ENCODE assay signal across 14 cellular contexts in the genomic region with DNA sequence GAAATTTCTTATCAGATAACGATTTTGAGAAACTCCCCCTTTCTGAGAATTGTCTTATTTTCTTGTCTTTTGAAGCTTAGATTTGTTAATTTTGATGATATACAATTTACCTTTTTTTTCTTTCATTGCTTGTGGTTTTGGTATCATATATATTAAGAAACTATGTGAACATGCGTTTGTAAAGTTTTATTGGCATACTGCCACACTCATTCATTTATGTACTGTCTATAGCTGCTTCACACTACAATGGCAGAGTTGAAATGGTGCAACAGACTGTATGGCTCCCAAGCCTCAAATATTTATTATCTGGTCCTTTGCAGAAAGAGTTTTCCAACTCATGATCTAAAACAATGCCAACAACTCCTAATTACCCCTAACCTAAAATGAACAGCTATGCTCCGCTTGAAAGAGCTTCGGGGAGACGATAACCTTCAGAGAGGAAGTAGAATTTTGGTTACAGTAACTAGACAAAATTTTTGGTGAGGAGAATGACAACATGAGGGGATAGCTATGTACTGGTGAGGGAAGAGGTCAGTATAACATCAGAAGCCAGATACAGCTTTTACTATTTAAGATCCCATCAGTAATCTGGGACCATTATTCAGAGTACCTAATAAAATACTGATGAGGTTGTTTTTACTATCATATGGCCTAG. TPM values are rescaled to one million over a fixed set of nuclear protein-coding genes. Genes with fewer than 3 reads are reported as not detected.
A peak's percentile ranks its signal among the peaks of the same experiment; 100 is the strongest.
DNase-seq lines count a peak whose midpoint lies in the region; FAIRE-seq and TF ChIP-seq lines count a peak whose summit lies in the region.
"Had no signal": no experiment of that assay in that cellular context is flagged by ENCODE, and none has a peak within 500 bp of the region (broad histone marks: within the 10 kb centered on the region; RNA-seq: fewer than 3 reads in every experiment).

No MANE protein-coding gene starts in this region.

- H3K27ac ChIP-seq in CD8-positive, alpha-beta memory T cell (ENCODE audit: low read depth, low read length) = no peak overlapping the region
- H3K27ac ChIP-seq in Karpas-422 (ENCODE audit: low read length) = peak overlapping the region; percentile 28

- CTCF ChIA-PET in CD8-positive, alpha-beta memory T cell (lab: Charles Lee) = interaction anchor here (1.0 kb wide), 2 partner anchors 11 to 18 kb away, joined by 3 to 4 read pairs; no protein-coding TSS in a partner anchor

- H3K4me2 ChIP-seq in Karpas-422 (ENCODE audit: low read depth, low read length, poor library complexity, severe bottlenecking) = peak overlapping the region; percentile 28

- H3K27me3 ChIP-seq in CD8-positive, alpha-beta memory T cell (ENCODE audit: insufficient read depth, low read length, poor library complexity, severe bottlenecking) = no peaks in the 10 kb centered on the region
- no peaks in the 10 kb centered on the region for H3K27me3 ChIP-seq in Karpas-422 (ENCODE audit: low read length)
- H3K27me3 ChIP-seq: tibial artery had no signal

- no peaks in the 10 kb centered on the region for H3K9me3 Mint-ChIP-seq in CD8-positive, alpha-beta memory T cell
- no peaks in the 10 kb centered on the region for H3K9me3 Mint-ChIP-seq in activated naive CD8-positive, alpha-beta T cell treated with anti-CD3 and anti-CD28 coated beads for 36 hours
- no peaks in the 10 kb centered on the region for H3K9me3 Mint-ChIP-seq in nephron progenitor cell

- H3K4me3 ChIP-seq in CD8-positive, alpha-beta memory T cell (ENCODE audit: low read length) = no peak overlapping the region
- H3K4me3 ChIP-seq in Karpas-422 (ENCODE audit: low read length) = no peak overlapping the region
- H3K4me3 ChIP-seq: tibial artery had no signal

- DNase-seq in CD8-positive, alpha-beta memory T cell = no peak
- DNase-seq in Karpas-422 (no peak), nephron progenitor cell (no peak), SW 1271 (lab: John Stamatoyannopoulos, UW) (no peak), G401 (ENCODE audit: low spot score) (no peak), ecto neural progenitor cell (ENCODE audit: low spot score) (no peak), HTR-8/SVneo (ENCODE audit: insufficient read length, low spot score) (no peak)
- DNase-seq in activated naive CD8-positive, alpha-beta T cell treated with anti-CD3 and anti-CD28 coated beads for 36 hours = no peak
- DNase-seq: Caco-2; effector memory CD4-positive, alpha-beta T cell; NCI-H2107; small intestine; tibial artery had no signal

- H3K27me3 Mint-ChIP-seq in CD8-positive, alpha-beta memory T cell = no peaks in the 10 kb centered on the region
- no peaks in the 10 kb centered on the region for H3K27me3 Mint-ChIP-seq in activated naive CD8-positive, alpha-beta T cell treated with anti-CD3 and anti-CD28 coated beads for 36 hours
- H3K27me3 Mint-ChIP-seq in nephron progenitor cell (ENCODE audit: low read depth, poor library complexity) = no peaks in the 10 kb centered on the region

- H3K4me3 Mint-ChIP-seq in CD8-positive, alpha-beta memory T cell = peak overlapping the region in 6 of 7 donors; percentile 2 to 64 (median 22)
- H3K4me3 Mint-ChIP-seq in activated naive CD8-positive, alpha-beta T cell treated with anti-CD3 and anti-CD28 coated beads for 36 hours = peak overlapping the region; percentile 0
- no peak overlapping the region for H3K4me3 Mint-ChIP-seq in nephron progenitor cell

- no peak for FAIRE-seq in HTR-8/SVneo (lab: Jason Lieb, UNC)
- FAIRE-seq: frontal cortex, small intestine had no signal

- H2AFZ ChIP-seq in Karpas-422 (ENCODE audit: low read length) = no peak overlapping the region

- H3K79me2 ChIP-seq in Karpas-422 (ENCODE audit: low read length) = peaks cover 98% of the 10 kb centered on the region

- no peaks in the 10 kb centered on the region for H3K9me2 ChIP-seq in Karpas-422 (replicated peaks; ENCODE audit: insufficient read depth, low read length)

- H3K4me1 ChIP-seq in CD8-positive, alpha-beta memory T cell (ENCODE audit: insufficient read depth, low read length) = peaks cover 77% of the 10 kb centered on the region
- peaks cover 91% of the 10 kb centered on the region for H3K4me1 ChIP-seq in Karpas-422 (ENCODE audit: low read length)
- H3K4me1 ChIP-seq: Caco-2 had no signal

- peaks cover 0 to 13% (median 11%) of the 10 kb centered on the region in 3 donors for H3K36me3 Mint-ChIP-seq in CD8-positive, alpha-beta memory T cell
- peaks cover 31% of the 10 kb centered on the region for H3K36me3 Mint-ChIP-seq in activated naive CD8-positive, alpha-beta T cell treated with anti-CD3 and anti-CD28 coated beads for 36 hours
- H3K36me3 Mint-ChIP-seq in nephron progenitor cell (ENCODE audit: low read depth) = peaks cover 22% of the 10 kb centered on the region

- no peaks in the 10 kb centered on the region for H3K36me3 ChIP-seq in CD8-positive, alpha-beta memory T cell (ENCODE audit: insufficient read depth, low read length)
- H3K36me3 ChIP-seq in Karpas-422 (ENCODE audit: insufficient read depth, low read length) = peaks cover 4% of the 10 kb centered on the region; the same call in 1 of the 2 replicates
- H3K36me3 ChIP-seq: tibial artery had no signal

- POLR2A ChIA-PET in CD8-positive, alpha-beta memory T cell (lab: Charles Lee) = interaction anchor here (0.7 to 1.3 kb wide), 2 partner anchors 14 to 15 kb away, joined by 3 to 4 read pairs; no protein-coding TSS in a partner anchor

- in situ Hi-C loops in G401 (cut with HindIII; ENCODE audit: low sequenced_read_pairs) = no loop called here

- H3K27ac Mint-ChIP-seq in CD8-positive, alpha-beta memory T cell = peak overlapping the region in 6 of 8 donors; percentile 1 to 46 (median 39)
- no peak overlapping the region for H3K27ac Mint-ChIP-seq in activated naive CD8-positive, alpha-beta T cell treated with anti-CD3 and anti-CD28 coated beads for 36 hours
- H3K27ac Mint-ChIP-seq in nephron progenitor cell = peak overlapping the region; percentile 9

- no peak overlapping the region for H3K9ac ChIP-seq in Karpas-422 (ENCODE audit: low read length)

- H3K9me3 ChIP-seq in CD8-positive, alpha-beta memory T cell (ENCODE audit: low read length) = no peaks in the 10 kb centered on the region
- H3K9me3 ChIP-seq in Karpas-422 (ENCODE audit: low read length) = no peaks in the 10 kb centered on the region
- H3K9me3 ChIP-seq: Caco-2, tibial artery had no signal

- peaks cover 49% of the 10 kb centered on the region for H4K20me1 ChIP-seq in Karpas-422 (ENCODE audit: insufficient read depth, low read depth, low read length)

- TF ChIP-seq CTCF in nephron progenitor cell (IDR thresholded peaks at IDR 0.05) = no peak

- peaks cover 45 to 95% (median 81%) of the 10 kb centered on the region in 3 donors for H3K4me1 Mint-ChIP-seq in CD8-positive, alpha-beta memory T cell
- peaks cover 71% of the 10 kb centered on the region for H3K4me1 Mint-ChIP-seq in activated naive CD8-positive, alpha-beta T cell treated with anti-CD3 and anti-CD28 coated beads for 36 hours
- H3K4me1 Mint-ChIP-seq in nephron progenitor cell = peaks cover 37% of the 10 kb centered on the region

RNA-seq across cellular contexts. Expression of gene PPP3R1, which starts 16.1 kb away (rescaled TPM):
- total RNA-seq in CD8-positive, alpha-beta memory T cell = 10 to 100 TPM; 85.0 to 86.1 TPM
- 4.2 TPM for polyA plus RNA-seq in CD8-positive, alpha-beta memory T cell
- 24.1 and 55.9 TPM in 2 replicates for total RNA-seq in Karpas-422 (2014; rRNA removed; shearing (Covaris generic); ENCODE audit: low replicate concordance)
- 10 to 100 TPM; 80.8 to 93.2 TPM for total RNA-seq in activated naive CD8-positive, alpha-beta T cell treated with anti-CD3 and anti-CD28 coated beads for 36 hours
- 36.6 and 41.7 TPM in 2 replicates for total RNA-seq in G401 (2014; rRNA removed; shearing (Covaris generic))
